20 cellular contexts compared by ENCODE assay signal in genomic region chr12:69027411-69027811, GRCh38.
A peak's percentile ranks its signal among the peaks of the same experiment; 100 is the strongest.
DNase-seq lines count a peak whose midpoint lies in the region; ATAC-seq, FAIRE-seq and TF ChIP-seq lines count a peak whose summit lies in the region.
"Had no signal": no experiment of that assay in that cellular context is flagged by ENCODE, and none has a peak within 500 bp of the region (broad histone marks: within the 10 kb centered on the region; RNA-seq: fewer than 3 reads in every experiment).

No MANE protein-coding gene starts in this region.

- BruUV-seq in endothelial cell of umbilical vein (replicated peaks; lab: Mats Ljungman, UMichigan) = no TSS peak

- peak; percentile 44 for FAIRE-seq in endothelial cell of umbilical vein (lab: Jason Lieb, UNC)
- FAIRE-seq: small intestine had no signal

- H3K4me2 ChIP-seq in endothelial cell of umbilical vein (ENCODE audit: insufficient read depth, low read length) = peak overlapping the region; percentile 62
- H3K4me2 ChIP-seq: KMS-11 had no signal

- no peaks in the 10 kb centered on the region for H4K20me1 ChIP-seq in endothelial cell of umbilical vein (replicated peaks; ENCODE audit: control insufficient read depth, extremely low read depth, insufficient read depth, low read length)

- intact Hi-C loops in endothelial cell of umbilical vein (cut with micrococcal nuclease) (loop anchor here (1.0 kb wide), 1 partner anchor 43 kb away; no protein-coding TSS in a partner anchor), mucosa of descending colon (cut with DNase I, micrococcal nuclease) (no loop called here)

- CTCF ChIA-PET in endothelial cell of umbilical vein (lab: Charles Lee) = interaction anchor here (1.1 kb wide), 2 partner anchors 43 to 623 kb away, joined by 3 to 4 read pairs; no protein-coding TSS in a partner anchor

- H3K4me3 ChIP-seq in endothelial cell of umbilical vein (replicated peaks in 1 of 3; ENCODE audit: insufficient read depth in 1 of 3, low read depth in 1 of 3, low read length in 3 of 3) (no peak overlapping the region), mesodermal cell (ENCODE audit: extremely low read depth, insufficient read depth, low read length, poor library complexity, severe bottlenecking) (no peak overlapping the region), mucosa of descending colon (no peak overlapping the region)
- H3K4me3 ChIP-seq: lower lobe of right lung, suprapubic skin had no signal

- peak overlapping the region; percentile 21 for H3K27ac ChIP-seq in endothelial cell of umbilical vein (ENCODE audit: insufficient read depth, low read depth, low read length)
- H3K27ac ChIP-seq in mesodermal cell (ENCODE audit: low read depth, low read length, severe bottlenecking) = peak overlapping the region; percentile 17
- H3K27ac ChIP-seq: KMS-11, lower lobe of right lung, suprapubic skin had no signal

- no peaks in the 10 kb centered on the region for H3K27me3 ChIP-seq in endothelial cell of umbilical vein (ENCODE audit: control insufficient read depth in 2 of 2, insufficient read depth in 2 of 2, low read length in 2 of 2)
- H3K27me3 ChIP-seq: suprapubic skin had no signal

- H3K36me3 ChIP-seq in endothelial cell of umbilical vein (ENCODE audit: control insufficient read depth in 2 of 2, extremely low read depth in 1 of 2, insufficient read depth in 2 of 2, low read length in 2 of 2) = no peaks in the 10 kb centered on the region
- H3K36me3 ChIP-seq in mesodermal cell (ENCODE audit: control insufficient read depth, insufficient read depth, low read length) = no peaks in the 10 kb centered on the region
- no peaks in the 10 kb centered on the region for H3K36me3 ChIP-seq in mucosa of descending colon (ENCODE audit: low read depth)
- H3K36me3 ChIP-seq: lower lobe of right lung, suprapubic skin had no signal

- DNase-seq in EL = peak; percentile 68
- peak; percentile 20 for DNase-seq in RPMI7951 (ENCODE audit: low read depth)
- DNase-seq in endothelial cell of umbilical vein (ENCODE audit: low read depth, low spot score) = peak; percentile 52
- DNase-seq in DMS114 treated with DMSO at 0.1 percent for 48 hours (lab: John Stamatoyannopoulos, UW; ENCODE audit: unreplicated experiment) = no peak
- DNase-seq in cerebellar cortex (ENCODE audit: low spot score) = no peak
- DNase-seq in mucosa of descending colon = no peak
- no peak for DNase-seq in stimulated activated CD4-positive, alpha-beta T cell treated with anti-CD3 and anti-CD28 coated beads, Interleukin-1b, Interleukin-23, amount 100 ng/mL, for 48 hours
- DNase-seq: activated B cell treated with CpG ODN at 0.5 μM for 24 hours; activated naive CD8-positive, alpha-beta T cell treated with anti-CD3 and anti-CD28 coated beads, Interleukin-2, amount 50 U/mL, for 24 hours; GF-D8; glutamatergic neuron; GOT3; lower lobe of right lung; natural killer cell; NCI-H1417; small intestine; T-helper 17 cell had no signal

- POLR2A ChIA-PET in endothelial cell of umbilical vein (lab: Charles Lee) = no interaction called here

- peaks cover 10% of the 10 kb centered on the region for H3K4me1 ChIP-seq in endothelial cell of umbilical vein (ENCODE audit: control insufficient read depth, extremely low read depth, insufficient read depth, low read length)
- H3K4me1 ChIP-seq in mesodermal cell (ENCODE audit: control insufficient read depth, insufficient read depth, low read length, poor library complexity, severe bottlenecking) = peaks cover 15% of the 10 kb centered on the region
- no peaks in the 10 kb centered on the region for H3K4me1 ChIP-seq in mucosa of descending colon (ENCODE audit: low read depth)
- H3K4me1 ChIP-seq: lower lobe of right lung had no signal

- no peak for ATAC-seq in mucosa of descending colon
- ATAC-seq: activated naive CD8-positive, alpha-beta T cell treated with anti-CD3 and anti-CD28 coated beads, Interleukin-2, amount 50 U/mL, for 24 hours; lower lobe of right lung; natural killer cell; T-helper 17 cell had no signal

- H3K79me2 ChIP-seq in endothelial cell of umbilical vein (ENCODE audit: control insufficient read depth, insufficient read depth, low read length) = no peaks in the 10 kb centered on the region

- H3K9ac ChIP-seq in endothelial cell of umbilical vein (replicated peaks; ENCODE audit: extremely low read depth, insufficient read depth, low read length) = no peak overlapping the region
- H3K9ac ChIP-seq: KMS-11 had no signal

- TF ChIP-seq POLR2A in endothelial cell of umbilical vein (IDR thresholded peaks at IDR 0.05; ENCODE audit: low read depth, low read length) = no peak

- no peaks in the 10 kb centered on the region for H3K9me1 ChIP-seq in endothelial cell of umbilical vein (replicated peaks; ENCODE audit: control insufficient read depth, extremely low read depth, insufficient read depth, low read length)

- TF ChIP-seq CTCF in endothelial cell of umbilical vein (IDR thresholded peaks at IDR 0.05; ENCODE audit: extremely low read depth in 1 of 2, insufficient read depth in 1 of 2, low read depth in 1 of 2, low read length in 2 of 2) (no peak), mucosa of descending colon (IDR thresholded peaks at IDR 0.05) (no peak)

- dilution Hi-C loops in endothelial cell of umbilical vein (cut with MboI; ENCODE audit: extremely low pct_ligation_motif_present, low sequenced_read_pairs) = no loop called here

- H3K9me3 ChIP-seq in endothelial cell of umbilical vein (replicated peaks; ENCODE audit: control insufficient read depth, insufficient read depth, low read length) = no peaks in the 10 kb centered on the region
- H3K9me3 ChIP-seq in mesodermal cell (ENCODE audit: control insufficient read depth, low read length) = peaks cover 4% of the 10 kb centered on the region
- H3K9me3 ChIP-seq in mucosa of descending colon = no peaks in the 10 kb centered on the region
- H3K9me3 ChIP-seq: lower lobe of right lung, suprapubic skin had no signal

- peak overlapping the region; percentile 62 for H2AFZ ChIP-seq in endothelial cell of umbilical vein (ENCODE audit: low read depth, low read length)

- 71 to 75% methylated on average over 4 of the region's 4 CpGs for WGBS in mesodermal cell (ENCODE audit: insufficient coverage in 2 of 2), 2 experiments

TF ChIP-seq in endothelial cell of umbilical vein, 7 proteins besides CTCF, POLR2A, EP300 and RAD21:
- TF ChIP-seq JUN (IDR thresholded peaks at IDR 0.05; ENCODE audit: borderline replicate concordance, insufficient read depth, insufficient read length, low read depth) = peak; percentile 23
- TF ChIP-seq FOS (IDR thresholded peaks at IDR 0.05; ENCODE audit: borderline replicate concordance, insufficient read depth, low read length) = peak; percentile 71
- TF ChIP-seq POLR2AphosphoS5 (IDR thresholded peaks at IDR 0.05; ENCODE audit: insufficient read depth, low read depth, low read length) = no peak
TF ChIP-seq in endothelial cell of umbilical vein: peak in this region for 2.

Comparison
In these comparisons a context has a peak if more than half of its experiments do, and no peak if none do; other contexts are left out.
1. DNase-seq: peak in EL (single experiment), RPMI7951 (single experiment) and endothelial cell of umbilical vein (single experiment); none in DMS114 treated with DMSO at 0.1 percent for 48 hours (single experiment), cerebellar cortex (single experiment), mucosa of descending colon (0 of 3) and stimulated activated CD4-positive, alpha-beta T cell treated with anti-CD3 and anti-CD28 coated beads, Interleukin-1b, Interleukin-23, amount 100 ng/mL, for 48 hours (single experiment).